In the genomic region with DNA sequence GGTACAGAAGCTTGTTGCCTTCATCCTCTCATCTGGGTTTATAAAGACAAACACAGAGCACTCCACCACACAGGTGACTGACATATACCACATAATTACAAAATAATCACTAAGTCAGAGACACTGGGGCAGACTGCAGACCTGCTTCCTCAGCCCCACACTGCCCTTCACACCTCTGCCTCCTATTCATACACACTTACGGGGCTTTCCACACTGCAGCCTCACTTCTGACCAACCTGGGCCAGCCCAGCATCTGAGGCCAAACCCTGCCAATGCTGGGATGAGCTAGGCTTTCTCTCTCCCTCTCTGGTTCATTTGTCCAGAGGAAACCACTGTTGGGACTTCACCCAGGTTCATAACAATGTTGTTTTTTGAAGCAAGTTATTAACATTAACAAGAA, we compare ENCODE assay signal across 19 cellular contexts. TPM values are rescaled to one million over a fixed set of nuclear protein-coding genes. Genes with fewer than 3 reads are reported as not detected.
DNase-seq lines count a peak whose midpoint lies in the region; ATAC-seq and TF ChIP-seq lines count a peak whose summit lies in the region.
"Had no signal": no experiment of that assay in that cellular context is flagged by ENCODE, and none has a peak within 500 bp of the region (broad histone marks: within the 10 kb centered on the region; RNA-seq: fewer than 3 reads in every experiment).

No MANE protein-coding gene starts in this region.

- ATAC-seq in GM23338: no peak
- ATAC-seq: HCT116, K562, PC-3 had no signal

- no peak overlapping the region for H3K4me2 ChIP-seq in GM23338

- H4K20me1 ChIP-seq in GM23338 (replicated peaks; ENCODE audit: insufficient read depth): peaks cover 16% of the 10 kb centered on the region

- no peak overlapping the region for H3K9ac ChIP-seq in iPS-15b (ENCODE audit: low read depth, low read length)

- H3K27me3 ChIP-seq in GM23338 (ENCODE audit: insufficient read depth) (peaks cover 99% of the 10 kb centered on the region), iPS-15b (ENCODE audit: control insufficient read depth, insufficient read depth, low read length) (peaks cover 96% of the 10 kb centered on the region)

- no peaks in the 10 kb centered on the region for H3K36me3 ChIP-seq in GM23338 (ENCODE audit: insufficient read depth)
- H3K36me3 ChIP-seq in iPS-15b (ENCODE audit: control insufficient read depth, insufficient read depth, low read length): no peaks in the 10 kb centered on the region
- H3K36me3 ChIP-seq: BE2C had no signal

- H3K27me3 Mint-ChIP-seq in activated naive CD4-positive, alpha-beta T cell treated with anti-CD3 and anti-CD28 coated beads, Interleukin-2, amount 10 ng/mL, durations not matched to agents 7 days and 5 days: peaks cover 87% of the 10 kb centered on the region
- peaks cover 3% of the 10 kb centered on the region for H3K27me3 Mint-ChIP-seq in GM23338 (ENCODE audit: insufficient read depth, low read depth, poor library complexity)

- no peaks in the 10 kb centered on the region for H3K9me3 ChIP-seq in iPS-15b (ENCODE audit: control insufficient read depth, insufficient read depth, low read length)
- H3K9me3 ChIP-seq: BE2C had no signal

- no peak overlapping the region for H3K4me3 Mint-ChIP-seq in activated naive CD4-positive, alpha-beta T cell treated with anti-CD3 and anti-CD28 coated beads, Interleukin-2, amount 10 ng/mL, durations not matched to agents 7 days and 5 days
- H3K4me3 Mint-ChIP-seq in GM23338: peak overlapping the region; percentile 4; the same call in 1 of the 3 replicates

- peaks cover 27% of the 10 kb centered on the region for H3F3A ChIP-seq in GM23338 (replicated peaks; ENCODE audit: low read depth)

- H3K9me2 ChIP-seq in GM23338 (ENCODE audit: insufficient read depth): no peaks in the 10 kb centered on the region

- H3K79me2 ChIP-seq in GM23338 (replicated peaks; ENCODE audit: insufficient read depth): no peaks in the 10 kb centered on the region

- H3K4me1 Mint-ChIP-seq in activated naive CD4-positive, alpha-beta T cell treated with anti-CD3 and anti-CD28 coated beads, Interleukin-2, amount 10 ng/mL, durations not matched to agents 7 days and 5 days: peaks cover 21% of the 10 kb centered on the region
- peaks cover 34% of the 10 kb centered on the region for H3K4me1 Mint-ChIP-seq in GM23338

- no peaks in the 10 kb centered on the region for H3K36me3 Mint-ChIP-seq in activated naive CD4-positive, alpha-beta T cell treated with anti-CD3 and anti-CD28 coated beads, Interleukin-2, amount 10 ng/mL, durations not matched to agents 7 days and 5 days
- H3K36me3 Mint-ChIP-seq in GM23338 (ENCODE audit: low read depth): peaks cover 4% of the 10 kb centered on the region; the same call in 1 of the 3 replicates
- H3K36me3 Mint-ChIP-seq: CD4-positive, alpha-beta memory T cell had no signal

- CTCF ChIA-PET in activated naive CD4-positive, alpha-beta T cell treated with anti-CD3 and anti-CD28 coated beads, Interleukin-2, amount 10 ng/mL, durations not matched to agents 7 days and 5 days (lab: Charles Lee): no interaction called here

- H3K27ac Mint-ChIP-seq in activated naive CD4-positive, alpha-beta T cell treated with anti-CD3 and anti-CD28 coated beads, Interleukin-2, amount 10 ng/mL, durations not matched to agents 7 days and 5 days: no peak overlapping the region
- H3K27ac Mint-ChIP-seq in GM23338: no peak overlapping the region
- H3K27ac Mint-ChIP-seq: CD4-positive, alpha-beta memory T cell had no signal

- no peaks in the 10 kb centered on the region for H3K9me3 Mint-ChIP-seq in activated naive CD4-positive, alpha-beta T cell treated with anti-CD3 and anti-CD28 coated beads, Interleukin-2, amount 10 ng/mL, durations not matched to agents 7 days and 5 days
- peaks cover 3% of the 10 kb centered on the region; the same call in 2 of the 3 replicates for H3K9me3 Mint-ChIP-seq in GM23338

- no peak overlapping the region for H3K27ac ChIP-seq in GM23338 (ENCODE audit: low read depth)

- H3K4me3 ChIP-seq in GM23338 (no peak overlapping the region), iPS-15b (ENCODE audit: low read depth, low read length) (peak overlapping the region; percentile 19)
- H3K4me3 ChIP-seq: K562 had no signal

- H3K4me1 ChIP-seq in GM23338 (ENCODE audit: insufficient read depth): peaks cover 53% of the 10 kb centered on the region
- H3K4me1 ChIP-seq in iPS-15b (ENCODE audit: control insufficient read depth, insufficient read depth, low read length): peaks cover 8% of the 10 kb centered on the region
- H3K4me1 ChIP-seq: BE2C had no signal

- DNase-seq in activated naive CD4-positive, alpha-beta T cell treated with anti-CD3 and anti-CD28 coated beads, Interleukin-2, amount 10 ng/mL, durations not matched to agents 7 days and 5 days: peak; percentile 4
- DNase-seq in activated naive CD4-positive, alpha-beta T cell treated with anti-CD3 and anti-CD28 coated beads, Interleukin-2, amount 50 U/mL, for 16 hours: no peak
- DNase-seq in GM23338 (ENCODE audit: low spot score) (no peak), amniotic stem cell (lab: John Stamatoyannopoulos, UW) (no peak), LoVo (ENCODE audit: low spot score) (no peak)
- DNase-seq in stimulated activated CD8-positive, alpha-beta memory T cell treated with anti-CD3 and anti-CD28 coated beads, Interleukin-4, amount 100 ng/mL, for 48 hours: no peak
- DNase-seq: BE2C; CD4-positive, alpha-beta memory T cell; DMS79 treated with DMSO at 0.1 percent for 48 hours; NCI-H1048; NCI-H2107; NCI-H345; NCI-H69; PC-3 had no signal

- H2AFZ ChIP-seq in GM23338: no peak overlapping the region

- TF ChIP-seq CTCF in GM23338 (conservative IDR thresholded peaks at IDR 0.05; ENCODE audit: low read depth in 2 of 2): no peak

TF ChIP-seq in GM23338, 12 proteins besides CTCF, POLR2A, EP300 and RAD21:
- TF ChIP-seq NANOG (IDR thresholded peaks at IDR 0.05; ENCODE audit: borderline replicate concordance) (no peak), ZNF114 (CRISPR knock-in tag; IDR thresholded peaks at IDR 0.05) (no peak)

RNA-seq across cellular contexts. Expression of gene EMX1, which starts 4.5 kb away (rescaled TPM):
- total RNA-seq in GM23338 (2014; rRNA removed; shearing (Covaris generic)): 7.9 and 12.6 TPM in 2 replicates
- 3.9 and 4.2 TPM in 2 replicates for polyA plus RNA-seq in GM23338 (2016; fragmentation: Nextera tagmentation; extraction: Ambion mirVana)
- total RNA-seq: CD4-positive, alpha-beta memory T cell; HT1080; PC-3 had no signal
- polyA plus RNA-seq: AG04450; CD4-positive, alpha-beta memory T cell had no signal

RNA-seq across cellular contexts. Expression of gene SPR, which starts 34.7 kb away (rescaled TPM):
- 15.2 and 18.4 TPM in 2 replicates for total RNA-seq in GM23338 (2014; rRNA removed; shearing (Covaris generic))
- 9.5 and 10.7 TPM in 2 replicates for polyA plus RNA-seq in GM23338 (2016; fragmentation: Nextera tagmentation; extraction: Ambion mirVana)
- total RNA-seq: CD4-positive, alpha-beta memory T cell had no signal
